8 cellular contexts compared by ENCODE assay signal in genomic region chr1:177013273-177013672, GRCh38.
"Had no signal": no experiment of that assay in that cellular context is flagged by ENCODE, and none has a peak within 500 bp of the region (broad histone marks: within the 10 kb centered on the region; RNA-seq: fewer than 3 reads in every experiment).

No MANE protein-coding gene starts in this region.

- H3K27ac ChIP-seq: GM23248, HL-60 had no signal

- ATAC-seq: HepG2 had no signal

- DNase-seq: GM23248, GOT3, H9, HCEC 1CT, HFFc6, KBM-7 had no signal
